Comparison of ENCODE assay signal across 1 cellular context in the genomic region with DNA sequence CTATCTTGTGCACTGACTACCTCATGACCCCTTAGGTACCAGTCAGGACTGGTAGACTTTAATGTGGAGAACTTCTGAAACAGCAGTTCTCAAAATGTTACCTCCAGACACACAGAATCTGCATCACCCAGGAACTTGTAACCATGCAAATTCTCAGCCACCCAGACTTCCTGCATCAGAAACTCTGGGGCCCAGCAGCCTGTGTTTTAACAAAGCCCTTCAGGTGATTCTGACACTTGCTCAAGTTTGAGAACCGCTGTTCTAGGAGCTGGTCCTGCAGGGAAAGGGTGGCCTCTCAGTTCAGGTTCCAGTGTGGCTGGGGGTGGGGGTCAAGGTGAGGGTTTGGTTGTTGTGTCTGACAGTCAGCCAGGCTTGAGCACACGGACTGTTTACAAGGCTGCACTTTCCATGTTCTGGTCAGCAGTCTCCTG.
TF ChIP-seq lines count a peak whose summit lies in the region.

No MANE protein-coding gene starts in this region.

TF ChIP-seq in H1, 55 proteins besides CTCF, POLR2A, EP300 and RAD21:
- no peak for TF ChIP-seq SRF (IDR thresholded peaks at IDR 0.05; ENCODE audit: low read depth, low read length)
- no peak for TF ChIP-seq CBX5 (IDR thresholded peaks at IDR 0.05; ENCODE audit: low read depth, low read length)
- TF ChIP-seq JUND (IDR thresholded peaks at IDR 0.05; ENCODE audit: low read length): no peak
- TF ChIP-seq NANOG (IDR thresholded peaks at IDR 0.05; ENCODE audit: insufficient read depth, low read depth, low read length, poor library complexity, severe bottlenecking): no peak
- TF ChIP-seq JUN (IDR thresholded peaks at IDR 0.05; ENCODE audit: low read depth, low read length): no peak
- TF ChIP-seq FOSL1 (IDR thresholded peaks at IDR 0.05; ENCODE audit: insufficient read depth, low read depth, low read length): no peak
- TF ChIP-seq ASH2L (IDR thresholded peaks at IDR 0.05; ENCODE audit: low read length): no peak
- no peak for TF ChIP-seq CTBP2 (IDR thresholded peaks at IDR 0.05; ENCODE audit: borderline replicate concordance, insufficient read depth, insufficient read length, low read length)
- TF ChIP-seq ZNF274 (IDR thresholded peaks at IDR 0.05; ENCODE audit: borderline replicate concordance, extremely low read depth, low read length): no peak
- no peak for TF ChIP-seq NRF1 (IDR thresholded peaks at IDR 0.05; ENCODE audit: low read depth, low read length)
- TF ChIP-seq CHD2 (IDR thresholded peaks at IDR 0.05; ENCODE audit: low read length): no peak
